9 cellular contexts compared by ENCODE assay signal in the genomic region with DNA sequence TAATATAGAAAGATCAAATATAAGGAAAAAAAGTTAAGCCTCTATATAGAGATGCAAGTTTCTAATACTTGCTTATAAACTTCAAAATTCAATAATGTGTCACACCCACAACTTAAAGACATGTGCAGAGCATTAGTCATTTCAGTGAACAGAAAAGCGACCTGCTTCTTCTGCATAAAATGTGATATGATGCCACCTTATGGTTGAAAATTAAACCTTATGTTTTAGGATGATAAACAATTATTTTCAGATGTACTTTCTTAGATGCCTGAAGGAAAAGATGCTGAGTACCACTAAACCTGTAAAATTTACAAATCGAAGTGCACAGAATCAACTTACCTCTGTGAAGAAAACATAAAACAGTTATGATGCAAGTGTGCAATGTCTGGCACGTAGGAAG.
A peak's percentile ranks its signal among the peaks of the same experiment; 100 is the strongest.
DNase-seq lines count a peak whose midpoint lies in the region; ATAC-seq and TF ChIP-seq lines count a peak whose summit lies in the region.
"Had no signal": no experiment of that assay in that cellular context is flagged by ENCODE, and none has a peak within 500 bp of the region (broad histone marks: within the 10 kb centered on the region; RNA-seq: fewer than 3 reads in every experiment).

No MANE protein-coding gene starts in this region.

- no peaks in the 10 kb centered on the region for H3K27me3 ChIP-seq in Loucy (ENCODE audit: insufficient read depth, low read length, poor library complexity, severe bottlenecking)
- H3K27me3 ChIP-seq in SK-N-SH (ENCODE audit: insufficient read depth): no peaks in the 10 kb centered on the region
- H3K27me3 ChIP-seq in heart right ventricle: no peaks in the 10 kb centered on the region

- no peak for TF ChIP-seq EP300 in SK-N-SH (IDR thresholded peaks at IDR 0.05; ENCODE audit: borderline replicate concordance in 1 of 2, low read depth in 1 of 2, low read length in 1 of 2)

- H3F3A ChIP-seq in Loucy (ENCODE audit: low read depth) (no peaks in the 10 kb centered on the region), SK-N-SH (replicated peaks; ENCODE audit: insufficient read depth) (no peaks in the 10 kb centered on the region)

- H3K9ac ChIP-seq in Loucy (ENCODE audit: low read depth, low read length, poor library complexity, severe bottlenecking) (no peak overlapping the region), SK-N-SH (no peak overlapping the region)

- H4K20me1 ChIP-seq in Loucy (ENCODE audit: insufficient read depth, low read length, poor library complexity, severe bottlenecking) (no peaks in the 10 kb centered on the region), SK-N-SH (ENCODE audit: insufficient read depth) (no peaks in the 10 kb centered on the region)

- WGBS in SK-N-SH (ENCODE audit: low lambda C conversion rate): 22% methylated on average over 3 of the region's 3 CpGs
- WGBS in heart right ventricle, 2 donors: 37 to 39% methylated on average over 3 of the region's 3 CpGs

- H3K9me3 ChIP-seq in Loucy (ENCODE audit: insufficient read depth, low read depth, low read length) (no peaks in the 10 kb centered on the region), SK-N-SH (no peaks in the 10 kb centered on the region), heart right ventricle (no peaks in the 10 kb centered on the region)
- H3K9me3 ChIP-seq: HAP-1 had no signal

- peak; percentile 27 for DNase-seq in D341Med (ENCODE audit: low spot score)
- DNase-seq in SK-N-SH: peak; percentile 32
- no peak for DNase-seq in heart right ventricle
- no peak for DNase-seq in GDM1 (lab: John Stamatoyannopoulos, UW)
- DNase-seq in germinal center (ENCODE audit: low spot score): no peak

- H3K4me2 ChIP-seq in Loucy (ENCODE audit: low read depth, low read length, poor library complexity, severe bottlenecking) (no peak overlapping the region), SK-N-SH (no peak overlapping the region)

- H3K4me3 ChIP-seq in Loucy (ENCODE audit: low read length, poor library complexity, severe bottlenecking) (no peak overlapping the region), SK-N-SH (ENCODE audit: low read depth in 2 of 2, low read length in 1 of 2) (no peak overlapping the region), heart right ventricle (no peak overlapping the region)
- H3K4me3 ChIP-seq: HAP-1 had no signal

- H3K36me3 ChIP-seq in Loucy (ENCODE audit: insufficient read depth, low read length) (no peaks in the 10 kb centered on the region), SK-N-SH (replicated peaks in 1 of 2; ENCODE audit: control insufficient read depth in 1 of 2, insufficient read depth in 2 of 2, low read length in 1 of 2) (no peaks in the 10 kb centered on the region), heart right ventricle (no peaks in the 10 kb centered on the region)
- H3K36me3 ChIP-seq: HAP-1 had no signal

- H2AFZ ChIP-seq in Loucy (ENCODE audit: low read length): no peak overlapping the region
- no peak overlapping the region for H2AFZ ChIP-seq in SK-N-SH (ENCODE audit: low read depth)

- ATAC-seq in heart right ventricle (peak in 3 of 8 donors; percentile 42 to 61 (median 46)), HG02840 (IDR thresholded peaks at IDR 0.05; ENCODE audit: low FRiP score, unreplicated experiment) (no peak), GM21381 (IDR thresholded peaks at IDR 0.05; ENCODE audit: unreplicated experiment) (no peak)

- CTCF ChIA-PET in SK-N-SH (lab: Yijun Ruan, JAX): interaction anchor here (0.6 to 2.5 kb wide), 32 partner anchors 9 to 1329 kb away, joined by 3 to 27 read pairs (median 4); no protein-coding TSS in a partner anchor

- H3K27ac ChIP-seq in SK-N-SH (ENCODE audit: low read depth in 2 of 2, low read length in 1 of 2) (no peak overlapping the region), heart right ventricle (no peak overlapping the region)

- peak; percentile 84 for TF ChIP-seq RAD21 in SK-N-SH (IDR thresholded peaks at IDR 0.05; ENCODE audit: low read length)

- H3K79me2 ChIP-seq in Loucy (ENCODE audit: insufficient read depth, low read length) (no peaks in the 10 kb centered on the region), SK-N-SH (ENCODE audit: insufficient read depth) (no peaks in the 10 kb centered on the region)

- no peaks in the 10 kb centered on the region for H3K4me1 ChIP-seq in Loucy (ENCODE audit: insufficient read depth, low read length, poor library complexity, severe bottlenecking)
- H3K4me1 ChIP-seq in SK-N-SH (ENCODE audit: control insufficient read depth in 1 of 2, insufficient read depth in 2 of 2, low read depth in 1 of 2, low read length in 1 of 2): no peaks in the 10 kb centered on the region; a peak in 1 of 4 replicates
- no peaks in the 10 kb centered on the region for H3K4me1 ChIP-seq in heart right ventricle

- TF ChIP-seq CTCF in Loucy (conservative IDR thresholded peaks at IDR 0.05; ENCODE audit: low read length) (peak; percentile 57), SK-N-SH (IDR thresholded peaks at IDR 0.05) (peak; percentile 70), heart right ventricle (IDR thresholded peaks at IDR 0.05) (peak in 7 of 9 donors; percentile 25 to 63 (median 57))

- POLR2A ChIA-PET in SK-N-SH (lab: Yijun Ruan, JAX): no interaction called here

- intact Hi-C loops in heart right ventricle (cut with DNase I): loop anchor here in 9 of 10 donors (2.0 to 10.0 kb wide), 7 partner anchors 500 to 702 kb away; a partner anchor contains a TSS

- no peaks in the 10 kb centered on the region for H3K9me2 ChIP-seq in Loucy (replicated peaks; ENCODE audit: low read depth, low read length)
- H3K9me2 ChIP-seq in SK-N-SH: no peaks in the 10 kb centered on the region

TF ChIP-seq in SK-N-SH, 30 proteins besides CTCF, POLR2A, EP300 and RAD21 (continues in another document):
- TF ChIP-seq, protein P1, sequence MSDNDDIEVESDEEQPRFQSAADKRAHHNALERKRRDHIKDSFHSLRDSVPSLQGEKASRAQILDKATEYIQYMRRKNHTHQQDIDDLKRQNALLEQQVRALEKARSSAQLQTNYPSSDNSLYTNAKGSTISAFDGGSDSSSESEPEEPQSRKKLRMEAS (IDR thresholded peaks at IDR 0.05; ENCODE audit: low read depth): 0 out of 2 replicates have a peak, but pooled peaks have one; percentile 34
- TF ChIP-seq SIN3A (IDR thresholded peaks at IDR 0.05; ENCODE audit: borderline replicate concordance, low read depth, low read length) (no peak), SMC3 (IDR thresholded peaks at IDR 0.05; ENCODE audit: low read depth, low read length) (peak; percentile 68), GABPA (IDR thresholded peaks at IDR 0.05; ENCODE audit: low read depth) (no peak), TAF1 (IDR thresholded peaks at IDR 0.05; ENCODE audit: borderline replicate concordance, low read depth, low read length) (no peak), RXRA (IDR thresholded peaks at IDR 0.05; ENCODE audit: borderline replicate concordance, low read depth) (no peak), JUND (IDR thresholded peaks at IDR 0.05) (no peak), RFX5 (IDR thresholded peaks at IDR 0.05; ENCODE audit: low read length) (no peak), EZH2phosphoT487 (IDR thresholded peaks at IDR 0.05; ENCODE audit: borderline replicate concordance, low read depth) (no peak), NFIC (IDR thresholded peaks at IDR 0.05; ENCODE audit: borderline replicate concordance) (no peak), TEAD4 (IDR thresholded peaks at IDR 0.05; ENCODE audit: borderline replicate concordance, insufficient read depth) (no peak), ELF1 (IDR thresholded peaks at IDR 0.05) (no peak), TCF12 (IDR thresholded peaks at IDR 0.05) (0 out of 2 replicates have a peak, but pooled peaks have one; percentile 14)
- TF ChIP-seq, protein P2, sequence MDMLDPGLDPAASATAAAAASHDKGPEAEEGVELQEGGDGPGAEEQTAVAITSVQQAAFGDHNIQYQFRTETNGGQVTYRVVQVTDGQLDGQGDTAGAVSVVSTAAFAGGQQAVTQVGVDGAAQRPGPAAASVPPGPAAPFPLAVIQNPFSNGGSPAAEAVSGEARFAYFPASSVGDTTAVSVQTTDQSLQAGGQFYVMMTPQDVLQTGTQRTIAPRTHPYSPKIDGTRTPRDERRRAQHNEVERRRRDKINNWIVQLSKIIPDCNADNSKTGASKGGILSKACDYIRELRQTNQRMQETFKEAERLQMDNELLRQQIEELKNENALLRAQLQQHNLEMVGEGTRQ (IDR thresholded peaks at IDR 0.05; ENCODE audit: borderline replicate concordance, low read depth, low read length): no peak
- TF ChIP-seq, protein P3, sequence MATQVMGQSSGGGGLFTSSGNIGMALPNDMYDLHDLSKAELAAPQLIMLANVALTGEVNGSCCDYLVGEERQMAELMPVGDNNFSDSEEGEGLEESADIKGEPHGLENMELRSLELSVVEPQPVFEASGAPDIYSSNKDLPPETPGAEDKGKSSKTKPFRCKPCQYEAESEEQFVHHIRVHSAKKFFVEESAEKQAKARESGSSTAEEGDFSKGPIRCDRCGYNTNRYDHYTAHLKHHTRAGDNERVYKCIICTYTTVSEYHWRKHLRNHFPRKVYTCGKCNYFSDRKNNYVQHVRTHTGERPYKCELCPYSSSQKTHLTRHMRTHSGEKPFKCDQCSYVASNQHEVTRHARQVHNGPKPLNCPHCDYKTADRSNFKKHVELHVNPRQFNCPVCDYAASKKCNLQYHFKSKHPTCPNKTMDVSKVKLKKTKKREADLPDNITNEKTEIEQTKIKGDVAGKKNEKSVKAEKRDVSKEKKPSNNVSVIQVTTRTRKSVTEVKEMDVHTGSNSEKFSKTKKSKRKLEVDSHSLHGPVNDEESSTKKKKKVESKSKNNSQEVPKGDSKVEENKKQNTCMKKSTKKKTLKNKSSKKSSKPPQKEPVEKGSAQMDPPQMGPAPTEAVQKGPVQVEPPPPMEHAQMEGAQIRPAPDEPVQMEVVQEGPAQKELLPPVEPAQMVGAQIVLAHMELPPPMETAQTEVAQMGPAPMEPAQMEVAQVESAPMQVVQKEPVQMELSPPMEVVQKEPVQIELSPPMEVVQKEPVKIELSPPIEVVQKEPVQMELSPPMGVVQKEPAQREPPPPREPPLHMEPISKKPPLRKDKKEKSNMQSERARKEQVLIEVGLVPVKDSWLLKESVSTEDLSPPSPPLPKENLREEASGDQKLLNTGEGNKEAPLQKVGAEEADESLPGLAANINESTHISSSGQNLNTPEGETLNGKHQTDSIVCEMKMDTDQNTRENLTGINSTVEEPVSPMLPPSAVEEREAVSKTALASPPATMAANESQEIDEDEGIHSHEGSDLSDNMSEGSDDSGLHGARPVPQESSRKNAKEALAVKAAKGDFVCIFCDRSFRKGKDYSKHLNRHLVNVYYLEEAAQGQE (IDR thresholded peaks at IDR 0.05; ENCODE audit: low read depth, low read length): no peak
- TF ChIP-seq, protein P4, sequence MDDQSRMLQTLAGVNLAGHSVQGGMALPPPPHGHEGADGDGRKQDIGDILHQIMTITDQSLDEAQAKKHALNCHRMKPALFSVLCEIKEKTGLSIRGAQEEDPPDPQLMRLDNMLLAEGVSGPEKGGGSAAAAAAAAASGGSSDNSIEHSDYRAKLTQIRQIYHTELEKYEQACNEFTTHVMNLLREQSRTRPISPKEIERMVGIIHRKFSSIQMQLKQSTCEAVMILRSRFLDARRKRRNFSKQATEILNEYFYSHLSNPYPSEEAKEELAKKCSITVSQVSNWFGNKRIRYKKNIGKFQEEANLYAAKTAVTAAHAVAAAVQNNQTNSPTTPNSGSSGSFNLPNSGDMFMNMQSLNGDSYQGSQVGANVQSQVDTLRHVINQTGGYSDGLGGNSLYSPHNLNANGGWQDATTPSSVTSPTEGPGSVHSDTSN (IDR thresholded peaks at IDR 0.05): no peak

Comparison
In these comparisons a context has a peak if more than half of its experiments do, and no peak if none do; other contexts are left out.
1. DNase-seq: peak in D341Med (single experiment) and SK-N-SH (single experiment); none in heart right ventricle (0 of 2), GDM1 (single experiment) and germinal center (single experiment).
2. Peak in every context shown above with its lines, with median percentiles within 50 percentile points of each other: CTCF ChIP-seq.